In the genomic region with DNA sequence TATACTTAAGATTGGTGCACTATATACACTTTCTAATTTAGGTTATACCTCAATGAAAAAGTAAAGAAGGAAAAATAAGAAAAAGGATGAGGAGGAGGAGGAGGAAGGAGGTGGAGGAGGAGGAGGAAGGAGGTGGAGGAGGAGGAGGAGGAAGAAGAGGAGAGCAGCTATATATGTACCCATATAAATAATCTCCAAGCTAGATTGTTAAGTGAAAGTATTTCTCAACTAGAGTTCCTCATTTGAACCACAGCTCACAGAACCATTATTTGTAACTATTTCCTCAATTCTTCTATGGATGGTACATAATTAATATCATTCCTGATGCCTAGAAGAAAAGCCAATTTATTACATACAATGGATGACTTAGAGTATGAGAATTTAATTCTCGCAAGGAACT, we compare ENCODE assay signal across 16 cellular contexts. TPM values are rescaled to one million over a fixed set of nuclear protein-coding genes. Genes with fewer than 3 reads are reported as not detected.
A peak's percentile ranks its signal among the peaks of the same experiment; 100 is the strongest.
DNase-seq lines count a peak whose midpoint lies in the region; ATAC-seq and TF ChIP-seq lines count a peak whose summit lies in the region.
"Had no signal": no experiment of that assay in that cellular context is flagged by ENCODE, and none has a peak within 500 bp of the region (broad histone marks: within the 10 kb centered on the region; RNA-seq: fewer than 3 reads in every experiment).

No MANE protein-coding gene starts in this region.

- intact Hi-C loops in spleen (cut with DNase I; ENCODE audit: low total_unique reads) = no loop called here

- no peak overlapping the region for H3K4me3 Mint-ChIP-seq in osteocyte (ENCODE audit: unreplicated experiment)
- H3K4me3 Mint-ChIP-seq: CD4-positive, alpha-beta memory T cell had no signal

- no peaks in the 10 kb centered on the region for H3K36me3 Mint-ChIP-seq in osteocyte (ENCODE audit: unreplicated experiment)
- H3K36me3 Mint-ChIP-seq: CD4-positive, alpha-beta memory T cell had no signal

- H3K36me3 ChIP-seq in spleen = no peaks in the 10 kb centered on the region
- H3K36me3 ChIP-seq in WERI-Rb-1 = no peaks in the 10 kb centered on the region
- H3K36me3 ChIP-seq: HAP-1 had no signal

- peak overlapping the region; percentile 36 for H3K27ac Mint-ChIP-seq in osteocyte (ENCODE audit: unreplicated experiment)
- H3K27ac Mint-ChIP-seq: CD4-positive, alpha-beta memory T cell had no signal

- H3K4me3 ChIP-seq in NB4 (ENCODE audit: low read depth, low read length) = no peak overlapping the region
- H3K4me3 ChIP-seq in spleen = no peak overlapping the region
- H3K4me3 ChIP-seq in WERI-Rb-1 (ENCODE audit: low read depth, low read length) = no peak overlapping the region
- H3K4me3 ChIP-seq: HAP-1, SK-N-MC had no signal

- no peak for ATAC-seq in HG03457 (IDR thresholded peaks at IDR 0.05; ENCODE audit: unreplicated experiment)

- TF ChIP-seq CTCF in NB4 (IDR thresholded peaks at IDR 0.05; ENCODE audit: low read depth, low read length) (no peak), osteocyte (IDR thresholded peaks at IDR 0.05) (no peak), spleen (IDR thresholded peaks at IDR 0.05 in 8 of 11, conservative IDR thresholded peaks at IDR 0.05 in 3 of 11) (no peak), WERI-Rb-1 (IDR thresholded peaks at IDR 0.05; ENCODE audit: low read depth, low read length) (no peak)

- H3K27me3 Mint-ChIP-seq in osteocyte (ENCODE audit: unreplicated experiment) = no peaks in the 10 kb centered on the region

- H3K4me1 ChIP-seq in spleen = peaks cover 0 to 32% (median 9%) of the 10 kb centered on the region in 6 donors

- DNase-seq in GF-D8 (lab: John Stamatoyannopoulos, UW) = peak; percentile 43
- peak; percentile 54 for DNase-seq in NB4 (ENCODE audit: low read depth)
- peak; percentile 70 for DNase-seq in SKM-1 (lab: John Stamatoyannopoulos, UW; ENCODE audit: unreplicated experiment)
- DNase-seq in osteocyte (ENCODE audit: extremely low spot score, unreplicated experiment) = no peak
- no peak for DNase-seq in spleen
- no peak for DNase-seq in NCI-H2171 treated with DMSO at 0.1 percent for 48 hours (lab: John Stamatoyannopoulos, UW)
- DNase-seq in WERI-Rb-1 = no peak
- DNase-seq: ACHN; Calu3; CD4-positive, alpha-beta memory T cell; KBM-7; NCI-H187 treated with DMSO at 0.1 percent for 48 hours; NCI-H526 treated with DMSO at 0.1 percent for 48 hours had no signal

- H3K9me3 ChIP-seq in spleen (no peaks in the 10 kb centered on the region), WERI-Rb-1 (ENCODE audit: severe bottlenecking) (no peaks in the 10 kb centered on the region)
- H3K9me3 ChIP-seq: HAP-1 had no signal

- no peaks in the 10 kb centered on the region for H3K9me3 Mint-ChIP-seq in osteocyte (ENCODE audit: unreplicated experiment)
- H3K9me3 Mint-ChIP-seq: CD4-positive, alpha-beta memory T cell had no signal

- 72 to 94% (median 80%) methylated on average over 1 of the region's 1 CpG for WGBS in spleen, 5 donors

- peaks cover 78% of the 10 kb centered on the region for H3K4me1 Mint-ChIP-seq in osteocyte (ENCODE audit: unreplicated experiment)
- H3K4me1 Mint-ChIP-seq: CD4-positive, alpha-beta memory T cell had no signal

- H3K27ac ChIP-seq in spleen (no peak overlapping the region), WERI-Rb-1 (no peak overlapping the region)
- H3K27ac ChIP-seq: SK-N-MC had no signal

- H3K27me3 ChIP-seq in spleen (replicated peaks in 1 of 7) = peaks cover 0 to 9% (median 0%) of the 10 kb centered on the region in 7 donors
- H3K27me3 ChIP-seq in WERI-Rb-1 (ENCODE audit: insufficient read depth, low read depth, severe bottlenecking) = no peaks in the 10 kb centered on the region

- TF ChIP-seq POLR2A in NB4 (IDR thresholded peaks at IDR 0.05; ENCODE audit: extremely low read depth, insufficient read length) (no peak), spleen (IDR thresholded peaks at IDR 0.05) (no peak)

RNA-seq across cellular contexts. Expression of gene NREP, which starts 19.9 kb away (rescaled TPM):
- 874 and 888 TPM in 2 replicates for total RNA-seq in osteocyte
- total RNA-seq in spleen = 10 to 100 TPM; 22.4 to 54.5 (median 37.4) TPM
- 10 to 100 TPM; 12.9 to 31.7 (median 21.0) TPM for polyA plus RNA-seq in spleen

Comparison
In these comparisons a context has a peak if more than half of its experiments do, and no peak if none do; other contexts are left out.
1. DNase-seq: peak in GF-D8 (single experiment), NB4 (single experiment) and SKM-1 (single experiment); none in osteocyte (single experiment), spleen (single experiment), NCI-H2171 treated with DMSO at 0.1 percent for 48 hours (single experiment) and WERI-Rb-1 (single experiment).
2. RNA of gene NREP, which starts 19.9 kb away (total RNA-seq): 874 to 888 TPM in osteocyte; 22.4 to 54.5 TPM in spleen; every median in the first group is over 10 times any median in the second.